Comparison of ENCODE assay signal across 1 cellular context in genomic region chr1:61448934-61449368, GRCh38.
TF ChIP-seq lines count a peak whose summit lies in the region.

No MANE protein-coding gene starts in this region.

TF ChIP-seq in GM23338, 12 proteins besides CTCF, POLR2A, EP300 and RAD21 (continued from another document):
- TF ChIP-seq ZNF462 (CRISPR knock-in tag; IDR thresholded peaks at IDR 0.05) (no peak), JUNB (IDR thresholded peaks at IDR 0.05; ENCODE audit: unreplicated experiment) (no peak), EZH2 (IDR thresholded peaks at IDR 0.05; ENCODE audit: low read depth, unreplicated experiment) (no peak), STAT1 (IDR thresholded peaks at IDR 0.05; ENCODE audit: unreplicated experiment) (no peak), EZH2phosphoT487 (IDR thresholded peaks at IDR 0.05; ENCODE audit: unreplicated experiment) (no peak), ZNF114 (CRISPR knock-in tag; IDR thresholded peaks at IDR 0.05) (no peak)
